ENCODE assay signal across 8 cellular contexts in the genomic region with DNA sequence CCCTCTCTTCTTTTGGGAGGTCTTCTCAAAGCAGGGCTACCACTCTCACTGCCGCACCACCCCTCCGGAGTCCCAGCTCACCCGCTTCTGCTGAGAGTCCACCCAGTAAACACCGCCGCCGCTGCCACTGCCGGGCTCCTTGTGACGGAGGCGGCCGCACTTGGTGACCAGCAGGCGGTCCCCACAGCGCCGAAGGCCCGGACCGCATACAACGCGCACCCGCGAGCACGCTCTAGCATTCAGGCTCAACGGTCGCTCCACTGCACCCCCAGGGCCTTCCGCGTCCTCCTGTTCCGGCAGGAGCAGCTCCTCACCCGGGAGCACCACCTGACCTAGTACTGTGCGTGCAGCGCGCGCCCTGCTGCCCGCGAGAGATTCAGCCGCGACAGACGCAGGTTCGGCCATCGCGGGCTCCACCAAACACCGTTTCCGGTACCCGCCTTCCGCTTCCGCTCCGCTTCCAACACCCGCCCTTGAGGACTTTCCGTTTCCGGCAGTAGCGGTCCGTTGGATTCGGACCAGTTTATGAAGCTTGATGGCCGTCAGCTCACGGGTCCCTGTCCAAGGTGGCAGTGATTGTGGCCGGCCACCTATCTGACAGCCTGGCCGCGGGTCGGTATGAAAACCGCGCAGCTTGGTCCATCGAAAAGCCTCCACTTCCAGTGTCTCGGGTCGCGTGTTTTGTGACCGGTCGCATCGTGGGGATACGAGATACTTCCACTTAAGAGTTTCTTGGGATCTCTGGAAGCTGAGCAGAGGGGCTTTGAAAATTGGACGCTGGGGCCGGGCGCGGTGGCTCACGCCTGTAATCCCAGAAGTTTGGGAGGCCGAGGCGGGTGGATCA.
DNase-seq lines count a peak whose midpoint lies in the region; ATAC-seq and TF ChIP-seq lines count a peak whose summit lies in the region.

A gene (minus strand): TSS at position 425 of the 844 bp plus-strand sequence. CDS start 20 bp downstream, at position 405.

- peak; percentile 96 for TF ChIP-seq POLR2A in erythroblast (IDR thresholded peaks at IDR 0.05; ENCODE audit: low read length)

- peaks cover 8% of the 10 kb centered on the region for H3K4me1 ChIP-seq in mucosa of stomach (ENCODE audit: control insufficient read depth, insufficient read depth, low read length)

- peak within 1 kb of the TSS; percentile 85 for H3K4me3 ChIP-seq in mucosa of stomach (ENCODE audit: low read length)

- H3K9me3 ChIP-seq in mucosa of stomach (ENCODE audit: control insufficient read depth, low read length): no peaks in the 10 kb centered on the region

- peak; percentile 90 for ATAC-seq in GM21515 (IDR thresholded peaks at IDR 0.05; ENCODE audit: unreplicated experiment)

- peak; percentile 83 for DNase-seq in DMS114 treated with DMSO at 0.1 percent for 48 hours (lab: John Stamatoyannopoulos, UW; ENCODE audit: unreplicated experiment)
- peak; percentile 95 for DNase-seq in HuH-7.5 (ENCODE audit: low spot score)
- peak; percentile 94 for DNase-seq in OCI-M1 (lab: John Stamatoyannopoulos, UW)
- peak; percentile 73 for DNase-seq in activated T-cell treated with anti-CD3 and anti-CD28 coated beads for 4 hours
- peak; percentile 94 to 95 for DNase-seq in erythroblast (lab: John Stamatoyannopoulos, UW)
- peak; percentile 77 for DNase-seq in stimulated activated CD8-positive, alpha-beta memory T cell treated with anti-CD3 and anti-CD28 coated beads, Interleukin-7, amount 100 ng/mL, for 24 hours (ENCODE audit: low read depth)

- H3K9ac ChIP-seq in mucosa of stomach (ENCODE audit: low read length): peak within 1 kb of the TSS; percentile 77

- H3K27me3 ChIP-seq in mucosa of stomach (ENCODE audit: control insufficient read depth, insufficient read depth, low read length): peaks cover 9% of the 10 kb centered on the region

- H3K36me3 ChIP-seq in mucosa of stomach (ENCODE audit: control insufficient read depth, insufficient read depth, low read length): no peaks in the 10 kb centered on the region

Comparison
In these comparisons a context has a peak if more than half of its experiments do, and no peak if none do; other contexts are left out.
1. Peak in every context shown above with its lines: DNase-seq, ATAC-seq and H3K4me3 ChIP-seq.